1 cellular context compared by ENCODE assay signal in the genomic region with DNA sequence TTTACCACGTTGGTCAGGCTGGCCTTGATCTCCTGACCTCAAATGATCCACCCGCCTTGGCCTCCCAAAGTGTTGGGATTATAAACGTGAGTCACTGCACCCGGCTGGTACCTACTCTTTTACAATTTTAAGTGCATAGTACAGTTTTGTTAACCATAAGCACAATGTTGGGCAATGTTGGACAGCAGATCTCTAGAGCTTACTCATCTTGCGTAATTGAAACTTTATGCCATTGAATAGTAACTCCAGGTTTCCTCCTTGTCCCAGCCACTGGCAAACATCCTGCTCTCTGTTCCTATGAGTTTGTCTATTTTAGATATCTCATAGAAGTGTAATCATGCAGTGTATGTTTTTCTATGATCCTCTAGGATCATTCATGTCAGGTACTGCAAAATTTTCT.
TF ChIP-seq lines count a peak whose summit lies in the region.

No MANE protein-coding gene starts in this region.

TF ChIP-seq in HepG2, 621 proteins besides CTCF, POLR2A, EP300 and RAD21 (continued from another document and continues in another):
- TF ChIP-seq, protein P1, sequence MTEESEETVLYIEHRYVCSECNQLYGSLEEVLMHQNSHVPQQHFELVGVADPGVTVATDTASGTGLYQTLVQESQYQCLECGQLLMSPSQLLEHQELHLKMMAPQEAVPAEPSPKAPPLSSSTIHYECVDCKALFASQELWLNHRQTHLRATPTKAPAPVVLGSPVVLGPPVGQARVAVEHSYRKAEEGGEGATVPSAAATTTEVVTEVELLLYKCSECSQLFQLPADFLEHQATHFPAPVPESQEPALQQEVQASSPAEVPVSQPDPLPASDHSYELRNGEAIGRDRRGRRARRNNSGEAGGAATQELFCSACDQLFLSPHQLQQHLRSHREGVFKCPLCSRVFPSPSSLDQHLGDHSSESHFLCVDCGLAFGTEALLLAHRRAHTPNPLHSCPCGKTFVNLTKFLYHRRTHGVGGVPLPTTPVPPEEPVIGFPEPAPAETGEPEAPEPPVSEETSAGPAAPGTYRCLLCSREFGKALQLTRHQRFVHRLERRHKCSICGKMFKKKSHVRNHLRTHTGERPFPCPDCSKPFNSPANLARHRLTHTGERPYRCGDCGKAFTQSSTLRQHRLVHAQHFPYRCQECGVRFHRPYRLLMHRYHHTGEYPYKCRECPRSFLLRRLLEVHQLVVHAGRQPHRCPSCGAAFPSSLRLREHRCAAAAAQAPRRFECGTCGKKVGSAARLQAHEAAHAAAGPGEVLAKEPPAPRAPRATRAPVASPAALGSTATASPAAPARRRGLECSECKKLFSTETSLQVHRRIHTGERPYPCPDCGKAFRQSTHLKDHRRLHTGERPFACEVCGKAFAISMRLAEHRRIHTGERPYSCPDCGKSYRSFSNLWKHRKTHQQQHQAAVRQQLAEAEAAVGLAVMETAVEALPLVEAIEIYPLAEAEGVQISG (CRISPR knock-in tag; IDR thresholded peaks at IDR 0.05) = peak; percentile 37; the same call in 1 of the 2 replicates
- TF ChIP-seq MAFF (IDR thresholded peaks at IDR 0.05; ENCODE audit: low read depth, low read length) = no peak
- TF ChIP-seq MXD4 (CRISPR knock-in tag; IDR thresholded peaks at IDR 0.05) = no peak
- peak; percentile 84 for TF ChIP-seq HDAC1 (CRISPR knock-in tag; IDR thresholded peaks at IDR 0.05)
- peak; percentile 69 for TF ChIP-seq TGIF2 (CRISPR knock-in tag; IDR thresholded peaks at IDR 0.05)
- TF ChIP-seq ZNF225 (CRISPR knock-in tag; IDR thresholded peaks at IDR 0.05) = no peak
- peak; percentile 86 for TF ChIP-seq FOXO1 (CRISPR knock-in tag; IDR thresholded peaks at IDR 0.05)
- TF ChIP-seq RXRA (CRISPR knock-in tag; IDR thresholded peaks at IDR 0.05) = peak; percentile 69; the same call in 1 of the 2 replicates
- peak; percentile 87 for TF ChIP-seq RXRB (CRISPR knock-in tag; IDR thresholded peaks at IDR 0.05; ENCODE audit: borderline replicate concordance)
- TF ChIP-seq TOPORS (CRISPR knock-in tag; IDR thresholded peaks at IDR 0.05) = no peak
- TF ChIP-seq, protein P2, sequence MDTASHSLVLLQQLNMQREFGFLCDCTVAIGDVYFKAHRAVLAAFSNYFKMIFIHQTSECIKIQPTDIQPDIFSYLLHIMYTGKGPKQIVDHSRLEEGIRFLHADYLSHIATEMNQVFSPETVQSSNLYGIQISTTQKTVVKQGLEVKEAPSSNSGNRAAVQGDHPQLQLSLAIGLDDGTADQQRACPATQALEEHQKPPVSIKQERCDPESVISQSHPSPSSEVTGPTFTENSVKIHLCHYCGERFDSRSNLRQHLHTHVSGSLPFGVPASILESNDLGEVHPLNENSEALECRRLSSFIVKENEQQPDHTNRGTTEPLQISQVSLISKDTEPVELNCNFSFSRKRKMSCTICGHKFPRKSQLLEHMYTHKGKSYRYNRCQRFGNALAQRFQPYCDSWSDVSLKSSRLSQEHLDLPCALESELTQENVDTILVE (CRISPR knock-in tag; IDR thresholded peaks at IDR 0.05) = peak; percentile 80; the same call in 1 of the 2 replicates
- TF ChIP-seq ZNF543 (CRISPR knock-in tag; IDR thresholded peaks at IDR 0.05) = no peak
- TF ChIP-seq, protein P3, sequence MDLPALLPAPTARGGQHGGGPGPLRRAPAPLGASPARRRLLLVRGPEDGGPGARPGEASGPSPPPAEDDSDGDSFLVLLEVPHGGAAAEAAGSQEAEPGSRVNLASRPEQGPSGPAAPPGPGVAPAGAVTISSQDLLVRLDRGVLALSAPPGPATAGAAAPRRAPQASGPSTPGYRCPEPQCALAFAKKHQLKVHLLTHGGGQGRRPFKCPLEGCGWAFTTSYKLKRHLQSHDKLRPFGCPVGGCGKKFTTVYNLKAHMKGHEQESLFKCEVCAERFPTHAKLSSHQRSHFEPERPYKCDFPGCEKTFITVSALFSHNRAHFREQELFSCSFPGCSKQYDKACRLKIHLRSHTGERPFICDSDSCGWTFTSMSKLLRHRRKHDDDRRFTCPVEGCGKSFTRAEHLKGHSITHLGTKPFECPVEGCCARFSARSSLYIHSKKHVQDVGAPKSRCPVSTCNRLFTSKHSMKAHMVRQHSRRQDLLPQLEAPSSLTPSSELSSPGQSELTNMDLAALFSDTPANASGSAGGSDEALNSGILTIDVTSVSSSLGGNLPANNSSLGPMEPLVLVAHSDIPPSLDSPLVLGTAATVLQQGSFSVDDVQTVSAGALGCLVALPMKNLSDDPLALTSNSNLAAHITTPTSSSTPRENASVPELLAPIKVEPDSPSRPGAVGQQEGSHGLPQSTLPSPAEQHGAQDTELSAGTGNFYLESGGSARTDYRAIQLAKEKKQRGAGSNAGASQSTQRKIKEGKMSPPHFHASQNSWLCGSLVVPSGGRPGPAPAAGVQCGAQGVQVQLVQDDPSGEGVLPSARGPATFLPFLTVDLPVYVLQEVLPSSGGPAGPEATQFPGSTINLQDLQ (CRISPR knock-in tag; IDR thresholded peaks at IDR 0.05) = no peak
- peak; percentile 85 for TF ChIP-seq PHF5A (CRISPR knock-in tag; IDR thresholded peaks at IDR 0.05; ENCODE audit: low read depth, unreplicated experiment)
- TF ChIP-seq ZBTB20 (CRISPR knock-in tag; IDR thresholded peaks at IDR 0.05; ENCODE audit: borderline replicate concordance, low read depth) = peak; percentile 94; the same call in 1 of the 2 replicates
- peak; percentile 98 for TF ChIP-seq PITX1 (CRISPR knock-in tag; IDR thresholded peaks at IDR 0.05)
- no peak for TF ChIP-seq CBX2 (IDR thresholded peaks at IDR 0.05; ENCODE audit: low read depth, low read length)
- TF ChIP-seq CBX2 (CRISPR knock-in tag; IDR thresholded peaks at IDR 0.05; ENCODE audit: low read depth) = no peak
- TF ChIP-seq, protein P4, sequence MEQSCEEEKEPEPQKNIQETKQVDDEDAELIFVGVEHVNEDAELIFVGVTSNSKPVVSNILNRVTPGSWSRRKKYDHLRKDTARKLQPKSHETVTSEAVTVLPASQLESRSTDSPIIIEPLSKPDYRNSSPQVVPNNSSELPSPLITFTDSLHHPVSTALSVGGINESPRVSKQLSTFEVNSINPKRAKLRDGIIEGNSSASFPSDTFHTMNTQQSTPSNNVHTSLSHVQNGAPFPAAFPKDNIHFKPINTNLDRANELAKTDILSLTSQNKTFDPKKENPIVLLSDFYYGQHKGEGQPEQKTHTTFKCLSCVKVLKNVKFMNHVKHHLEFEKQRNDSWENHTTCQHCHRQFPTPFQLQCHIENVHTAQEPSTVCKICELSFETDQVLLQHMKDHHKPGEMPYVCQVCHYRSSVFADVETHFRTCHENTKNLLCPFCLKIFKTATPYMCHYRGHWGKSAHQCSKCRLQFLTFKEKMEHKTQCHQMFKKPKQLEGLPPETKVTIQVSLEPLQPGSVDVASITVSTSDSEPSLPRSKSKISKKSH (CRISPR knock-in tag; IDR thresholded peaks at IDR 0.05; ENCODE audit: borderline replicate concordance) = no peak
- TF ChIP-seq ARID2 (CRISPR knock-in tag; IDR thresholded peaks at IDR 0.05; ENCODE audit: borderline replicate concordance) = no peak
- no peak for TF ChIP-seq SP1 (IDR thresholded peaks at IDR 0.05)
- no peak for TF ChIP-seq SP1 (CRISPR knock-in tag; IDR thresholded peaks at IDR 0.05)
- TF ChIP-seq CENPT (CRISPR knock-in tag; IDR thresholded peaks at IDR 0.05; ENCODE audit: low read depth) = no peak
- TF ChIP-seq KLF9 (CRISPR knock-in tag; IDR thresholded peaks at IDR 0.05; ENCODE audit: low read depth) = no peak
- TF ChIP-seq ZNF180 (CRISPR knock-in tag; IDR thresholded peaks at IDR 0.05; ENCODE audit: borderline replicate concordance, low read depth) = no peak
- TF ChIP-seq ZNF232 (CRISPR knock-in tag; IDR thresholded peaks at IDR 0.05; ENCODE audit: borderline replicate concordance) = no peak; the same call in 1 of the 2 replicates
- no peak for TF ChIP-seq SUZ12 (IDR thresholded peaks at IDR 0.05; ENCODE audit: low read depth, low read length)
- TF ChIP-seq, protein P5, sequence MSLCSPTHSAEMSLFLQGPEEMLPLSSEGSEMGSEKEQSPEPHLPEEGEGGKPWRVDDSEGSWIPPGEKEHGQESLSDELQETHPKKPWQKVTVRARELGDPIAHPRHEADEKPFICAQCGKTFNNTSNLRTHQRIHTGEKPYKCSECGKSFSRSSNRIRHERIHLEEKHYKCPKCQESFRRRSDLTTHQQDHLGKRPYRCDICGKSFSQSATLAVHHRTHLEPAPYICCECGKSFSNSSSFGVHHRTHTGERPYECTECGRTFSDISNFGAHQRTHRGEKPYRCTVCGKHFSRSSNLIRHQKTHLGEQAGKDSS (CRISPR knock-in tag; IDR thresholded peaks at IDR 0.05; ENCODE audit: borderline replicate concordance, low read depth) = no peak
- TF ChIP-seq, protein P6, sequence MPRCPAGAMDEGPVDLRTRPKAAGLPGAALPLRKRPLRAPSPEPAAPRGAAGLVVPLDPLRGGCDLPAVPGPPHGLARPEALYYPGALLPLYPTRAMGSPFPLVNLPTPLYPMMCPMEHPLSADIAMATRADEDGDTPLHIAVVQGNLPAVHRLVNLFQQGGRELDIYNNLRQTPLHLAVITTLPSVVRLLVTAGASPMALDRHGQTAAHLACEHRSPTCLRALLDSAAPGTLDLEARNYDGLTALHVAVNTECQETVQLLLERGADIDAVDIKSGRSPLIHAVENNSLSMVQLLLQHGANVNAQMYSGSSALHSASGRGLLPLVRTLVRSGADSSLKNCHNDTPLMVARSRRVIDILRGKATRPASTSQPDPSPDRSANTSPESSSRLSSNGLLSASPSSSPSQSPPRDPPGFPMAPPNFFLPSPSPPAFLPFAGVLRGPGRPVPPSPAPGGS (CRISPR knock-in tag; IDR thresholded peaks at IDR 0.05) = 0 out of 2 replicates have a peak, but pooled peaks have one; percentile 27
- TF ChIP-seq, protein P7, sequence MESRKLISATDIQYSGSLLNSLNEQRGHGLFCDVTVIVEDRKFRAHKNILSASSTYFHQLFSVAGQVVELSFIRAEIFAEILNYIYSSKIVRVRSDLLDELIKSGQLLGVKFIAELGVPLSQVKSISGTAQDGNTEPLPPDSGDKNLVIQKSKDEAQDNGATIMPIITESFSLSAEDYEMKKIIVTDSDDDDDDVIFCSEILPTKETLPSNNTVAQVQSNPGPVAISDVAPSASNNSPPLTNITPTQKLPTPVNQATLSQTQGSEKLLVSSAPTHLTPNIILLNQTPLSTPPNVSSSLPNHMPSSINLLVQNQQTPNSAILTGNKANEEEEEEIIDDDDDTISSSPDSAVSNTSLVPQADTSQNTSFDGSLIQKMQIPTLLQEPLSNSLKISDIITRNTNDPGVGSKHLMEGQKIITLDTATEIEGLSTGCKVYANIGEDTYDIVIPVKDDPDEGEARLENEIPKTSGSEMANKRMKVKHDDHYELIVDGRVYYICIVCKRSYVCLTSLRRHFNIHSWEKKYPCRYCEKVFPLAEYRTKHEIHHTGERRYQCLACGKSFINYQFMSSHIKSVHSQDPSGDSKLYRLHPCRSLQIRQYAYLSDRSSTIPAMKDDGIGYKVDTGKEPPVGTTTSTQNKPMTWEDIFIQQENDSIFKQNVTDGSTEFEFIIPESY (CRISPR knock-in tag; IDR thresholded peaks at IDR 0.05) = peak; percentile 33; the same call in 1 of the 2 replicates
- TF ChIP-seq ZNF777 (CRISPR knock-in tag; IDR thresholded peaks at IDR 0.05) = no peak
- peak; percentile 94 for TF ChIP-seq FOXA3 (CRISPR knock-in tag; IDR thresholded peaks at IDR 0.05)
- TF ChIP-seq RBM22 (optimal IDR thresholded peaks at IDR 0.05; ENCODE audit: low read length) = no peak
- TF ChIP-seq, protein P8, sequence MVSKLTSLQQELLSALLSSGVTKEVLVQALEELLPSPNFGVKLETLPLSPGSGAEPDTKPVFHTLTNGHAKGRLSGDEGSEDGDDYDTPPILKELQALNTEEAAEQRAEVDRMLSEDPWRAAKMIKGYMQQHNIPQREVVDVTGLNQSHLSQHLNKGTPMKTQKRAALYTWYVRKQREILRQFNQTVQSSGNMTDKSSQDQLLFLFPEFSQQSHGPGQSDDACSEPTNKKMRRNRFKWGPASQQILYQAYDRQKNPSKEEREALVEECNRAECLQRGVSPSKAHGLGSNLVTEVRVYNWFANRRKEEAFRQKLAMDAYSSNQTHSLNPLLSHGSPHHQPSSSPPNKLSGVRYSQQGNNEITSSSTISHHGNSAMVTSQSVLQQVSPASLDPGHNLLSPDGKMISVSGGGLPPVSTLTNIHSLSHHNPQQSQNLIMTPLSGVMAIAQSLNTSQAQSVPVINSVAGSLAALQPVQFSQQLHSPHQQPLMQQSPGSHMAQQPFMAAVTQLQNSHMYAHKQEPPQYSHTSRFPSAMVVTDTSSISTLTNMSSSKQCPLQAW (CRISPR knock-in tag; IDR thresholded peaks at IDR 0.05) = peak; percentile 70
- no peak for TF ChIP-seq SMAD1 (CRISPR knock-in tag; IDR thresholded peaks at IDR 0.05; ENCODE audit: borderline replicate concordance, low read depth)
- no peak for TF ChIP-seq AGO1 (IDR thresholded peaks at IDR 0.05; ENCODE audit: low read depth, low read length, poor library complexity, severe bottlenecking)
- no peak for TF ChIP-seq ZFP41 (CRISPR knock-in tag; IDR thresholded peaks at IDR 0.05; ENCODE audit: borderline replicate concordance)
- peak; percentile 70; the same call in 1 of the 2 replicates for TF ChIP-seq TBX3 (IDR thresholded peaks at IDR 0.05; ENCODE audit: borderline replicate concordance)
- no peak for TF ChIP-seq NFIB (CRISPR knock-in tag; IDR thresholded peaks at IDR 0.05; ENCODE audit: borderline replicate concordance)
- TF ChIP-seq ZNF747 (CRISPR knock-in tag; IDR thresholded peaks at IDR 0.05; ENCODE audit: borderline replicate concordance) = peak; percentile 82
- no peak for TF ChIP-seq ZSCAN22 (CRISPR knock-in tag; IDR thresholded peaks at IDR 0.05)
- peak; percentile 72 for TF ChIP-seq THAP11 (CRISPR knock-in tag; IDR thresholded peaks at IDR 0.05)
- TF ChIP-seq JUNB (CRISPR knock-in tag; IDR thresholded peaks at IDR 0.05; ENCODE audit: borderline replicate concordance) = peak; percentile 95
- TF ChIP-seq, protein P9, sequence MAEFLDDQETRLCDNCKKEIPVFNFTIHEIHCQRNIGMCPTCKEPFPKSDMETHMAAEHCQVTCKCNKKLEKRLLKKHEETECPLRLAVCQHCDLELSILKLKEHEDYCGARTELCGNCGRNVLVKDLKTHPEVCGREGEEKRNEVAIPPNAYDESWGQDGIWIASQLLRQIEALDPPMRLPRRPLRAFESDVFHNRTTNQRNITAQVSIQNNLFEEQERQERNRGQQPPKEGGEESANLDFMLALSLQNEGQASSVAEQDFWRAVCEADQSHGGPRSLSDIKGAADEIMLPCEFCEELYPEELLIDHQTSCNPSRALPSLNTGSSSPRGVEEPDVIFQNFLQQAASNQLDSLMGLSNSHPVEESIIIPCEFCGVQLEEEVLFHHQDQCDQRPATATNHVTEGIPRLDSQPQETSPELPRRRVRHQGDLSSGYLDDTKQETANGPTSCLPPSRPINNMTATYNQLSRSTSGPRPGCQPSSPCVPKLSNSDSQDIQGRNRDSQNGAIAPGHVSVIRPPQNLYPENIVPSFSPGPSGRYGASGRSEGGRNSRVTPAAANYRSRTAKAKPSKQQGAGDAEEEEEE (CRISPR knock-in tag; IDR thresholded peaks at IDR 0.05; ENCODE audit: borderline replicate concordance) = no peak
- no peak for TF ChIP-seq ZNF256 (CRISPR knock-in tag; conservative IDR thresholded peaks at IDR 0.05)
